Comparison of ENCODE assay signal across 1 cellular context in genomic region chr6:6707143-6707542, GRCh38.
TF ChIP-seq lines count a peak whose summit lies in the region.

No MANE protein-coding gene starts in this region.

TF ChIP-seq in K562, 482 proteins besides CTCF, POLR2A, EP300 and RAD21 (continued from another document):
- TF ChIP-seq ATF4 (CRISPR knock-in tag; IDR thresholded peaks at IDR 0.05): no peak
